In the genomic region with DNA sequence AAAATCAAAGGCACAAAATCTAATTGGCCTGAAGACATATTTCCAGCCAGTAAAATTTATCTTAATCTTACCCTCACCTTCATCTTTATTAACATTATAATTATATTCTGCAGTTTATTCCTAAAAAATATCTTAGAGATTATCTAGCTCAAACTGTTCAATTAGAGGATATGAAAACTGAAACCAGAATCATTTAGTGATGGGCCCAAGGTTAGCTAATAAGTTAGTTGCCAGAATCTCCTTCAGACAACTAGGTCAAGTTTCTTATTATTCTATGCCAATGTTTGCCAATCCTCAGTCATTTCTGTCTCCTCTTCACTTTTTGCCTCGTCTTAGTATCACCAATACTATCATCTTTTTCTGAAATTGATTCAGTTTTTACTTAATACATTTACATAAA, we compare ENCODE assay signal across 15 cellular contexts. TPM values are rescaled to one million over a fixed set of nuclear protein-coding genes. Genes with fewer than 3 reads are reported as not detected.
DNase-seq lines count a peak whose midpoint lies in the region; ATAC-seq and TF ChIP-seq lines count a peak whose summit lies in the region.
"Had no signal": no experiment of that assay in that cellular context is flagged by ENCODE, and none has a peak within 500 bp of the region (broad histone marks: within the 10 kb centered on the region; RNA-seq: fewer than 3 reads in every experiment).

No MANE protein-coding gene starts in this region.

- peaks cover 4% of the 10 kb centered on the region for H3K27me3 Mint-ChIP-seq in mesothelial cell of epicardium (ENCODE audit: low read depth)
- H3K27me3 Mint-ChIP-seq: CD4-positive, alpha-beta memory T cell had no signal

- peaks cover 16% of the 10 kb centered on the region for H3K4me1 ChIP-seq in mammary epithelial cell (ENCODE audit: insufficient read depth, low read length)
- H3K4me1 ChIP-seq in breast epithelium = no peaks in the 10 kb centered on the region
- peaks cover 20% of the 10 kb centered on the region for H3K4me1 ChIP-seq in PC-9 (replicated peaks; ENCODE audit: insufficient read depth)
- H3K4me1 ChIP-seq: A549, BLaER1 had no signal

- peak overlapping the region; percentile 88 for H3K27ac Mint-ChIP-seq in mesothelial cell of epicardium
- H3K27ac Mint-ChIP-seq: CD14-positive monocyte, H9 had no signal

- no peaks in the 10 kb centered on the region for H3K9me3 ChIP-seq in mammary epithelial cell (replicated peaks; ENCODE audit: insufficient read depth, low read length)
- no peaks in the 10 kb centered on the region for H3K9me3 ChIP-seq in breast epithelium
- no peaks in the 10 kb centered on the region; the same call in 1 of the 2 replicates for H3K9me3 ChIP-seq in PC-9 (ENCODE audit: insufficient read depth, low read depth)
- H3K9me3 ChIP-seq: A549, BLaER1 had no signal

- H3K9me2 ChIP-seq in PC-9 (ENCODE audit: insufficient read depth) = no peaks in the 10 kb centered on the region

- H2AFZ ChIP-seq in mammary epithelial cell (ENCODE audit: low read depth, low read length) = peak overlapping the region; percentile 26
- no peak overlapping the region for H2AFZ ChIP-seq in PC-9

- ATAC-seq in HG02973 (IDR thresholded peaks at IDR 0.05; ENCODE audit: unreplicated experiment) = no peak
- ATAC-seq: A549 had no signal

- H3K9me3 Mint-ChIP-seq in mesothelial cell of epicardium = peaks cover 14% of the 10 kb centered on the region

- H3K4me2 ChIP-seq in mammary epithelial cell (ENCODE audit: insufficient read depth, low read depth, low read length) (no peak overlapping the region), PC-9 (no peak overlapping the region)
- H3K4me2 ChIP-seq: A549, BLaER1, KMS-11 had no signal

- dilution Hi-C loops in mammary epithelial cell (cut with HindIII; ENCODE audit: low sequenced_read_pairs) = no loop called here

- peaks cover 11% of the 10 kb centered on the region for H3K4me1 Mint-ChIP-seq in mesothelial cell of epicardium
- H3K4me1 Mint-ChIP-seq: CD14-positive monocyte had no signal

- no peaks in the 10 kb centered on the region for H4K20me1 ChIP-seq in mammary epithelial cell (ENCODE audit: insufficient read depth, low read length)
- no peaks in the 10 kb centered on the region for H4K20me1 ChIP-seq in PC-9 (ENCODE audit: insufficient read depth)
- H4K20me1 ChIP-seq: BLaER1 had no signal

- 0 out of 2 replicates have a peak, but pooled peaks cover 4% of the 10 kb centered on the region for H3F3A ChIP-seq in PC-9 (ENCODE audit: insufficient read depth, low read depth)

- H3K79me2 ChIP-seq in mammary epithelial cell (ENCODE audit: insufficient read depth, low read length) = no peaks in the 10 kb centered on the region
- no peaks in the 10 kb centered on the region for H3K79me2 ChIP-seq in PC-9 (ENCODE audit: low read depth)

- no peak for TF ChIP-seq POLR2A in breast epithelium (IDR thresholded peaks at IDR 0.05)
- no peak for TF ChIP-seq POLR2A in lower leg skin (IDR thresholded peaks at IDR 0.05)

- CTCF ChIA-PET in mammary epithelial cell (lab: Charles Lee; ENCODE audit: low non-redundant PET) (no interaction called here), PC-9 (lab: Charles Lee) (no interaction called here), GM10248 (lab: Yijun Ruan, JAX) (interaction anchor here (0.9 kb wide), 1 partner anchor 95 kb away, joined by 3 read pairs; no protein-coding TSS in a partner anchor)

- no peak overlapping the region for H3K4me3 ChIP-seq in mammary epithelial cell (replicated peaks in 1 of 3; ENCODE audit: insufficient read depth in 1 of 3, low read depth in 2 of 3, low read length in 3 of 3)
- no peak overlapping the region for H3K4me3 ChIP-seq in breast epithelium
- H3K4me3 ChIP-seq in PC-9 = no peak overlapping the region
- H3K4me3 ChIP-seq in lower leg skin (ENCODE audit: low read depth, poor library complexity, severe bottlenecking) = no peak overlapping the region
- H3K4me3 ChIP-seq: A549, BLaER1 had no signal

- 95% methylated on average over 1 of the region's 1 CpG for WGBS in mammary epithelial cell (ENCODE audit: low coverage, missing lambda C conversion rate)
- WGBS in lower leg skin, 2 donors = 40 to 44% methylated on average over 1 of the region's 1 CpG

- H3K36me3 Mint-ChIP-seq in mesothelial cell of epicardium = no peaks in the 10 kb centered on the region
- H3K36me3 Mint-ChIP-seq: CD14-positive monocyte; CD4-positive, alpha-beta memory T cell had no signal

- H3K9ac ChIP-seq in mammary epithelial cell (ENCODE audit: insufficient read depth, low read length) = no peak overlapping the region
- H3K9ac ChIP-seq: BLaER1, KMS-11 had no signal

- H3K27ac ChIP-seq in mammary epithelial cell (ENCODE audit: insufficient read depth, low read depth, low read length) = no peak overlapping the region
- H3K27ac ChIP-seq in breast epithelium = peak overlapping the region in 1 of 2 donors; percentile 55
- H3K27ac ChIP-seq in PC-9 = peak overlapping the region; percentile 48; the same call in 1 of the 2 replicates
- H3K27ac ChIP-seq: A549, BLaER1, KMS-11 had no signal

- intact Hi-C loops in mammary epithelial cell (cut with micrococcal nuclease) (no loop called here), breast epithelium (cut with DNase I; ENCODE audit: low total_unique reads) (no loop called here), PC-9 (cut with micrococcal nuclease; ENCODE audit: unreplicated experiment) (loop anchor here (5.0 kb wide), 3 partner anchors 56 to 139 kb away; partner anchors contain the start of gene RASA1), lower leg skin (cut with DNase I; ENCODE audit: low total_unique reads) (no loop called here)

- TF ChIP-seq CTCF in mammary epithelial cell (conservative IDR thresholded peaks at IDR 0.05 in 1 of 2, IDR thresholded peaks at IDR 0.05 in 1 of 2; ENCODE audit: extremely low read depth in 1 of 2, insufficient read depth in 1 of 2, low read depth in 1 of 2, low read length in 2 of 2) (no peak), breast epithelium (IDR thresholded peaks at IDR 0.05) (no peak), PC-9 (conservative IDR thresholded peaks at IDR 0.05) (no peak), mesothelial cell of epicardium (IDR thresholded peaks at IDR 0.05; ENCODE audit: unreplicated experiment) (no peak), lower leg skin (IDR thresholded peaks at IDR 0.05) (no peak), GM10248 (IDR thresholded peaks at IDR 0.05; ENCODE audit: control extremely low read depth, extremely low read depth, low read depth, missing control alignments) (no peak)

- in situ Hi-C loops in mammary epithelial cell (cut with MboI; ENCODE audit: low sequenced_read_pairs in 2 of 2) = no loop called here

- BruUV-seq in mammary epithelial cell (replicated peaks; lab: Mats Ljungman, UMichigan) (no TSS peak), PC-9 (replicated peaks; lab: Mats Ljungman, UMichigan) (no TSS peak)

- no peak for DNase-seq in mammary epithelial cell
- no peak for DNase-seq in breast epithelium (ENCODE audit: low spot score in 2 of 2)
- DNase-seq in PC-9 = no peak
- DNase-seq in mesothelial cell of epicardium (ENCODE audit: low spot score in 2 of 2, unreplicated experiment in 2 of 2) = no peak
- no peak for DNase-seq in lower leg skin (ENCODE audit: low spot score in 2 of 2)
- no peak for DNase-seq in GM10248 (ENCODE audit: extremely low spot score)
- DNase-seq: CD4-positive, alpha-beta memory T cell; DMS79 treated with DMSO at 0.1 percent for 48 hours; GF-D8; H9 had no signal

- POLR2A ChIA-PET in PC-9 (lab: Charles Lee; ENCODE audit: unreplicated experiment) = interaction anchor here (0.6 kb wide), 1 partner anchor 65 kb away, joined by 4 read pairs; no protein-coding TSS in a partner anchor
- POLR2A ChIA-PET in GM10248 (lab: Yijun Ruan, JAX) = no interaction called here

- H3K36me3 ChIP-seq in mammary epithelial cell (ENCODE audit: insufficient read depth, low read length) (no peaks in the 10 kb centered on the region), breast epithelium (no peaks in the 10 kb centered on the region), PC-9 (ENCODE audit: low read depth) (no peaks in the 10 kb centered on the region)
- H3K36me3 ChIP-seq: BLaER1 had no signal

- H3K27me3 ChIP-seq in mammary epithelial cell (ENCODE audit: insufficient read depth, low read length) (no peaks in the 10 kb centered on the region), breast epithelium (no peaks in the 10 kb centered on the region), PC-9 (ENCODE audit: insufficient read depth, low read depth) (no peaks in the 10 kb centered on the region)
- H3K27me3 ChIP-seq: BLaER1 had no signal

- H3K4me3 Mint-ChIP-seq in mesothelial cell of epicardium = no peak overlapping the region
- H3K4me3 Mint-ChIP-seq: CD14-positive monocyte; CD4-positive, alpha-beta memory T cell; H9 had no signal

RNA-seq across cellular contexts. Expression of gene RASA1, which starts 56.0 kb away (rescaled TPM):
- total RNA-seq in mammary epithelial cell = 10 to 100 TPM; 45.2 to 57.9 TPM
- 37.4 TPM for polyA plus RNA-seq in mammary epithelial cell
- 38.7 TPM for polyA minus RNA-seq in mammary epithelial cell
- 10 to 100 TPM; 31.8 to 54.2 (median 41.1) TPM for total RNA-seq in breast epithelium
- total RNA-seq in PC-9 (2021) = 55.0 and 66.6 TPM in 2 replicates
- total RNA-seq in mesothelial cell of epicardium = 36.6 to 37.8 TPM (median 37.1 TPM) in 3 replicates
- total RNA-seq in lower leg skin = 10 to 100 TPM; 25.8 to 29.7 (median 28.1) TPM
